ENCODE assay signal across 15 cellular contexts in the genomic region with DNA sequence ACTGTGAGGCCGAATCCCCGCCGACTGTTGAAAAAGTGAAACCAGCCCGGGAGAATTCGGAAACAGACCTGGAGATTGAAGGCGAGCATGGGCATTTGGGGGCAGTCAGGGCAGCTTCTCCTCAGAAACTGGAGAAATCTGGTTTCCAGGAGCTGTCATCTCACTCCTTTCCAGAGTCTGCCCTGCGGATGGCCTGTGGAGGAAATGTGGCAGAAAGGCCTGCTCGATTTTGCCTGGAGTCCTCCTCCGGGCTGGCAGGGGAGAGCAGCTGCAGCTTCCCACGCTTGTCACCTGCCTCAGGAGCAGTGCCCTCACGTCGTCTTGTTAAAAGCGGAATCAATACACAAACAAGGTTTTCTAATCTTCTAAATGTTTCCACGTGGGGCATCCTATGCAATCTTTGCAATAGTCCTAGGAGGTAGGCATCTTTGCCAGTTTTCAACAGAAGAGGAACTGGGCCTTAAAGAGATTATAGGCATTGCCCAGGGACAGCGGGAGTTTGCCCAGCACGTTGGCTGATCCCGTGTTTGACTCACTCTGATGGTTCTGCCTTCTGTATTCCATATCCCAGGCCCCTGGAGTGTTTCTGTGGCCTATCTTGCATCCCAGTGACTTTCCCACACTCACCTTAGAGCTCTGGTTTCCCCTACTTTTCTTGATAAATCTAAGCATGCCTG. TPM values are rescaled to one million over a fixed set of nuclear protein-coding genes. Genes with fewer than 3 reads are reported as not detected.
DNase-seq lines count a peak whose midpoint lies in the region; ATAC-seq and TF ChIP-seq lines count a peak whose summit lies in the region.
"Had no signal": no experiment of that assay in that cellular context is flagged by ENCODE, and none has a peak within 500 bp of the region (broad histone marks: within the 10 kb centered on the region; RNA-seq: fewer than 3 reads in every experiment).

No MANE protein-coding gene starts in this region.

- WGBS in psoas muscle, 3 donors = 34 to 46% (median 35%) methylated on average over 17 of the region's 17 CpGs

- no peak for TF ChIP-seq CTCF in AG10803 (conservative IDR thresholded peaks at IDR 0.05; ENCODE audit: low read length)
- no peak for TF ChIP-seq CTCF in WI38 (IDR thresholded peaks at IDR 0.05; ENCODE audit: low read depth, low read length)
- no peak for TF ChIP-seq CTCF in foreskin fibroblast (IDR thresholded peaks at IDR 0.05; ENCODE audit: low read depth, low read length)
- TF ChIP-seq CTCF in psoas muscle (IDR thresholded peaks at IDR 0.05) = no peak

- peak overlapping the region in 1 of 2 donors; percentile 7 for H3K4me3 Mint-ChIP-seq in stimulated activated naive B cell treated with anti-CD40 and anti-IgM and Interleukin-4, amounts not matched to agents 10 μg/mL and 1 μg/mL and 100 μg/mL, for 72 hours
- H3K4me3 Mint-ChIP-seq: activated naive CD4-positive, alpha-beta T cell treated with anti-CD3 and anti-CD28 coated beads, Interleukin-2, amount 50 U/mL, for 24 hours; T-helper 1 cell treated with Interleukin-12 subunit alpha and Interleukin-12 subunit beta and Interleukin-4 antibody, amounts not matched to agents 30 μg/mL and 1 μg/mL, for 36 hours had no signal

- no peak overlapping the region for H3K27ac Mint-ChIP-seq in stimulated activated naive B cell treated with anti-CD40 and anti-IgM and Interleukin-4, amounts not matched to agents 10 μg/mL and 1 μg/mL and 100 μg/mL, for 72 hours
- H3K27ac Mint-ChIP-seq: activated naive CD4-positive, alpha-beta T cell treated with anti-CD3 and anti-CD28 coated beads, Interleukin-2, amount 50 U/mL, for 24 hours; T-helper 1 cell treated with Interleukin-12 subunit alpha and Interleukin-12 subunit beta and Interleukin-4 antibody, amounts not matched to agents 30 μg/mL and 1 μg/mL, for 36 hours had no signal

- H3K4me3 ChIP-seq in AG10803 (ENCODE audit: low read length) (peak overlapping the region; percentile 35), WI38 (ENCODE audit: low read depth, low read length) (peak overlapping the region; percentile 33; the same call in 1 of the 2 replicates), foreskin fibroblast (ENCODE audit: low read depth in 1 of 2, low read length in 2 of 2) (peak overlapping the region; percentile 29 to 34), psoas muscle (peak overlapping the region; percentile 53)

- peaks cover 0 to 3% (median 0%) of the 10 kb centered on the region in 3 donors for H3K27me3 ChIP-seq in psoas muscle (ENCODE audit: insufficient read depth in 3 of 3, low read length in 2 of 3)

- no peaks in the 10 kb centered on the region for H3K4me1 ChIP-seq in psoas muscle

- CTCF ChIA-PET in HEK293T (lab: Yijun Ruan, JAX) = no interaction called here

- intact Hi-C loops in psoas muscle (cut with DNase I) = no loop called here

- H3K4me1 Mint-ChIP-seq in stimulated activated naive B cell treated with anti-CD40 and anti-IgM and Interleukin-4, amounts not matched to agents 10 μg/mL and 1 μg/mL and 100 μg/mL, for 72 hours = no peaks in the 10 kb centered on the region
- H3K4me1 Mint-ChIP-seq: activated naive CD4-positive, alpha-beta T cell treated with anti-CD3 and anti-CD28 coated beads, Interleukin-2, amount 50 U/mL, for 24 hours had no signal

- H3K36me3 ChIP-seq in psoas muscle (ENCODE audit: insufficient read depth in 1 of 2, low read depth in 1 of 2) = no peaks in the 10 kb centered on the region

- POLR2A ChIA-PET in HEK293T (lab: Yijun Ruan, JAX) = interaction anchor here (0.9 to 1.2 kb wide), 2 partner anchors 16 to 17 kb away, joined by 3 to 6 read pairs; a partner anchor contains a TSS

- no peaks in the 10 kb centered on the region for H3K9me3 ChIP-seq in psoas muscle

- no peaks in the 10 kb centered on the region for H3K9me3 Mint-ChIP-seq in stimulated activated naive B cell treated with anti-CD40 and anti-IgM and Interleukin-4, amounts not matched to agents 10 μg/mL and 1 μg/mL and 100 μg/mL, for 72 hours
- H3K9me3 Mint-ChIP-seq: activated naive CD4-positive, alpha-beta T cell treated with anti-CD3 and anti-CD28 coated beads, Interleukin-2, amount 50 U/mL, for 24 hours; T-helper 1 cell treated with Interleukin-12 subunit alpha and Interleukin-12 subunit beta and Interleukin-4 antibody, amounts not matched to agents 30 μg/mL and 1 μg/mL, for 36 hours had no signal

- no peaks in the 10 kb centered on the region for H3K36me3 Mint-ChIP-seq in stimulated activated naive B cell treated with anti-CD40 and anti-IgM and Interleukin-4, amounts not matched to agents 10 μg/mL and 1 μg/mL and 100 μg/mL, for 72 hours
- H3K36me3 Mint-ChIP-seq: activated naive CD4-positive, alpha-beta T cell treated with anti-CD3 and anti-CD28 coated beads, Interleukin-2, amount 50 U/mL, for 24 hours had no signal

- DNase-seq in AG10803 (ENCODE audit: low read depth) (no peak), foreskin fibroblast (peak in 1 of 2 donors; percentile 21), psoas muscle (no peak), HEK293T (ENCODE audit: extremely low spot score) (no peak)
- DNase-seq in stimulated activated naive B cell treated with anti-CD40 and anti-IgM and Interleukin-4, amounts not matched to agents 10 μg/mL and 1 μg/mL and 100 μg/mL, for 72 hours = no peak
- DNase-seq in activated naive CD4-positive, alpha-beta T cell treated with anti-CD3 and anti-CD28 coated beads, Interleukin-2, amount 50 U/mL, for 16 hours = no peak
- DNase-seq: effector memory CD4-positive, alpha-beta T cell; GOT3; NCI-H2081; stimulated activated CD4-positive, alpha-beta T cell treated with anti-CD3 and anti-CD28 coated beads, Interleukin-2, amount 100 ng/mL, for 48 hours had no signal

- peak overlapping the region; percentile 31 for H3K27ac ChIP-seq in psoas muscle

- peaks cover 10 to 19% of the 10 kb centered on the region in 2 donors for H3K27me3 Mint-ChIP-seq in stimulated activated naive B cell treated with anti-CD40 and anti-IgM and Interleukin-4, amounts not matched to agents 10 μg/mL and 1 μg/mL and 100 μg/mL, for 72 hours
- H3K27me3 Mint-ChIP-seq: activated naive CD4-positive, alpha-beta T cell treated with anti-CD3 and anti-CD28 coated beads, Interleukin-2, amount 50 U/mL, for 24 hours had no signal

- ATAC-seq in psoas muscle (peak in 2 of 4 donors; percentile 39 to 57), GM18861 (IDR thresholded peaks at IDR 0.05; ENCODE audit: unreplicated experiment) (no peak)
- ATAC-seq in stimulated activated naive B cell treated with anti-CD40 and anti-IgM and Interleukin-4, amounts not matched to agents 10 μg/mL and 1 μg/mL and 100 μg/mL, for 72 hours (replicated peaks) = no peak

TF ChIP-seq in HEK293T, 16 proteins besides CTCF, POLR2A, EP300 and RAD21:
- TF ChIP-seq ZNF384 (IDR thresholded peaks at IDR 0.05) (no peak), FOXA1 (IDR thresholded peaks at IDR 0.05) (no peak), ELF4 (IDR thresholded peaks at IDR 0.05) (no peak), CTBP1 (IDR thresholded peaks at IDR 0.05; ENCODE audit: borderline replicate concordance) (no peak), L3MBTL2 (conservative IDR thresholded peaks at IDR 0.05) (no peak), FOXM1 (IDR thresholded peaks at IDR 0.05; ENCODE audit: borderline replicate concordance) (no peak), SP1 (IDR thresholded peaks at IDR 0.05) (no peak), TARDBP (IDR thresholded peaks at IDR 0.05) (no peak), FOXK2 (IDR thresholded peaks at IDR 0.05) (no peak), ARNT (IDR thresholded peaks at IDR 0.05) (no peak), HDGF (IDR thresholded peaks at IDR 0.05; ENCODE audit: borderline replicate concordance) (no peak), NFRKB (IDR thresholded peaks at IDR 0.05) (no peak), SUZ12 (IDR thresholded peaks at IDR 0.05) (no peak), BHLHE40 (IDR thresholded peaks at IDR 0.05; ENCODE audit: borderline replicate concordance) (no peak)
- TF ChIP-seq, protein P1, sequence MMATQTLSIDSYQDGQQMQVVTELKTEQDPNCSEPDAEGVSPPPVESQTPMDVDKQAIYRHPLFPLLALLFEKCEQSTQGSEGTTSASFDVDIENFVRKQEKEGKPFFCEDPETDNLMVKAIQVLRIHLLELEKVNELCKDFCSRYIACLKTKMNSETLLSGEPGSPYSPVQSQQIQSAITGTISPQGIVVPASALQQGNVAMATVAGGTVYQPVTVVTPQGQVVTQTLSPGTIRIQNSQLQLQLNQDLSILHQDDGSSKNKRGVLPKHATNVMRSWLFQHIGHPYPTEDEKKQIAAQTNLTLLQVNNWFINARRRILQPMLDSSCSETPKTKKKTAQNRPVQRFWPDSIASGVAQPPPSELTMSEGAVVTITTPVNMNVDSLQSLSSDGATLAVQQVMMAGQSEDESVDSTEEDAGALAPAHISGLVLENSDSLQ (IDR thresholded peaks at IDR 0.05) = no peak

RNA-seq across cellular contexts. Expression of a gene that starts 2.3 kb away (rescaled TPM):
- not detected for total RNA-seq in psoas muscle
- not detected for polyA plus RNA-seq in psoas muscle
- polyA plus RNA-seq: neural cell had no signal

RNA-seq across cellular contexts. Expression of a gene that starts 15.8 kb away (rescaled TPM):
- total RNA-seq in psoas muscle = 10 to 100 TPM in 3 of 4 donors, 1 to 10 TPM in 1; 8.5 to 14.1 (median 10.9) TPM
- 10 to 100 TPM in 1 of 3 donors, 1 to 10 TPM in 2; 4.5 to 12.2 (median 5.9) TPM for polyA plus RNA-seq in psoas muscle
